In genomic region chr7:155520114-155520513, GRCh38 we compare ENCODE assay signal across 7 cellular contexts. TPM values are rescaled to one million over a fixed set of nuclear protein-coding genes. Genes with fewer than 3 reads are reported as not detected.
"Had no signal": no experiment of that assay in that cellular context is flagged by ENCODE, and none has a peak within 500 bp of the region (broad histone marks: within the 10 kb centered on the region; RNA-seq: fewer than 3 reads in every experiment).

No MANE protein-coding gene starts in this region.

- H3K4me1 Mint-ChIP-seq: IgD-negative memory B cell had no signal

- FAIRE-seq: HepG2 had no signal

- ATAC-seq: HepG2 had no signal

- H3K9me3 Mint-ChIP-seq: IgD-negative memory B cell had no signal

- H3K36me3 Mint-ChIP-seq: IgD-negative memory B cell had no signal

- H3K27ac ChIP-seq: HL-60 had no signal

- DNase-seq: GOT3, H7, HCEC 1CT had no signal

- H3K27ac Mint-ChIP-seq: IgD-negative memory B cell had no signal

- H3K4me3 Mint-ChIP-seq: IgD-negative memory B cell had no signal

RNA-seq across cellular contexts. Expression of gene CNPY1, which starts 26.2 kb away (rescaled TPM):
- total RNA-seq: HepG2, HT1080 had no signal
- polyA plus RNA-seq: HepG2, IgD-negative memory B cell had no signal
